Comparison of ENCODE assay signal across 10 cellular contexts in the genomic region with DNA sequence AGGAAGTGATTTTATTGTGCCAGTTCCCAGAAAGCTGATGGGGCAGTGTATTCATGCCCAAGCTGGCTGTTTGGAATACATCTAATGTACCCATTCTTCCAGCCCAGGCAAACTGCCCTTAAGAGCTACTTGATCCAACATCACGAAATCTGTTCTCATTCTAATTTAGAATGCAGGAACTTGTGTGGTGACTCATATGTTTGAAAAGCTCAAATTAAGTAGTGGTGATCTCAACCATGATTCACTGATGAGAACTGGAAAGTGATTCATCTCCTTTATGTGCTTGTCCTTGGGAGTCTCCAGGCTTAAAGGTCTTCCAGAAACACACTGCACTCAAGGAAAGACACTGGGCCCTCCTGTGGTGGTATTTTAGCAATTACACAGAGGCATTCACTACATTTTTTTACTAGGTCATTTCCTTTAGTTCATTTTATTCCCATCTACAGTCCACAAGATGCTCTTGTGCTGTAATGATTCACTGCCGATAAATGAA.
DNase-seq lines count a peak whose midpoint lies in the region; ATAC-seq and TF ChIP-seq lines count a peak whose summit lies in the region.
"Had no signal": no experiment of that assay in that cellular context is flagged by ENCODE, and none has a peak within 500 bp of the region (broad histone marks: within the 10 kb centered on the region; RNA-seq: fewer than 3 reads in every experiment).

No MANE protein-coding gene starts in this region.

- peaks cover 0 to 2% (median 0%) of the 10 kb centered on the region in 8 donors for H3K9me3 Mint-ChIP-seq in CD4-positive, alpha-beta memory T cell

- no peaks in the 10 kb centered on the region for H3K36me3 ChIP-seq in psoas muscle (ENCODE audit: insufficient read depth in 1 of 2, low read depth in 1 of 2)
- no peaks in the 10 kb centered on the region for H3K36me3 ChIP-seq in CD4-positive, alpha-beta memory T cell (ENCODE audit: insufficient read depth, low read length)

- H3K27ac Mint-ChIP-seq in CD4-positive, alpha-beta memory T cell = no peak overlapping the region
- H3K27ac Mint-ChIP-seq: GM23338 had no signal

- H3K27me3 Mint-ChIP-seq in CD4-positive, alpha-beta memory T cell = no peaks in the 10 kb centered on the region

- peak; percentile 58 for TF ChIP-seq CTCF in fibroblast of mammary gland (conservative IDR thresholded peaks at IDR 0.05; ENCODE audit: control insufficient read depth, insufficient read depth, low read depth, low read length)
- TF ChIP-seq CTCF in psoas muscle (IDR thresholded peaks at IDR 0.05) = peak; percentile 33

- no peaks in the 10 kb centered on the region for H3K9me3 ChIP-seq in psoas muscle
- no peaks in the 10 kb centered on the region for H3K9me3 ChIP-seq in CD4-positive, alpha-beta memory T cell (ENCODE audit: control insufficient read depth in 1 of 2, low read length in 2 of 2)

- intact Hi-C loops in psoas muscle (cut with DNase I) = loop anchor here in 1 of 2 donors (1.0 kb wide), 1 partner anchor 267 kb away; no protein-coding TSS in a partner anchor
- intact Hi-C loops in CD4-positive, alpha-beta memory T cell (cut with micrococcal nuclease) = no loop called here

- WGBS in psoas muscle, 3 donors = 31 to 44% (median 38%) methylated on average over 2 of the region's 2 CpGs

- ATAC-seq in psoas muscle (peak; percentile 91 to 98 (median 98)), HG03159 (IDR thresholded peaks at IDR 0.05; ENCODE audit: unreplicated experiment) (no peak)
- ATAC-seq: GM23338 had no signal

- peak overlapping the region; percentile 58 for H3K27ac ChIP-seq in psoas muscle
- no peak overlapping the region for H3K27ac ChIP-seq in CD4-positive, alpha-beta memory T cell (ENCODE audit: low read depth, low read length)
- H3K27ac ChIP-seq: VCaP had no signal

- H3K4me3 ChIP-seq in fibroblast of mammary gland (ENCODE audit: control insufficient read depth, low read depth, low read length) = no peak overlapping the region
- H3K4me3 ChIP-seq in psoas muscle = no peak overlapping the region
- H3K4me3 ChIP-seq in CD4-positive, alpha-beta memory T cell (ENCODE audit: low read length in 2 of 2) = no peak overlapping the region
- H3K4me3 ChIP-seq: GM23338 had no signal

- H3K27me3 ChIP-seq in psoas muscle (ENCODE audit: insufficient read depth in 3 of 3, low read length in 2 of 3) = no peaks in the 10 kb centered on the region
- H3K27me3 ChIP-seq in CD4-positive, alpha-beta memory T cell (ENCODE audit: insufficient read depth, low read length) = no peaks in the 10 kb centered on the region

- no peaks in the 10 kb centered on the region for H3K36me3 Mint-ChIP-seq in CD4-positive, alpha-beta memory T cell

- POLR2A ChIA-PET in CD4-positive, alpha-beta memory T cell (lab: Charles Lee; ENCODE audit: partially characterized antibody) = no interaction called here

- in situ Hi-C loops in G401 (cut with HindIII; ENCODE audit: low sequenced_read_pairs) = no loop called here

- H3K4me1 Mint-ChIP-seq in CD4-positive, alpha-beta memory T cell = no peaks in the 10 kb centered on the region
- H3K4me1 Mint-ChIP-seq: GM23338 had no signal

- DNase-seq in G401 (ENCODE audit: low spot score) = peak; percentile 35
- DNase-seq in NCI-H69 (lab: John Stamatoyannopoulos, UW) = peak; percentile 24
- DNase-seq in fibroblast of mammary gland (ENCODE audit: low read depth) = peak; percentile 100
- no peak for DNase-seq in psoas muscle
- no peak for DNase-seq in CD4-positive, alpha-beta memory T cell
- no peak for DNase-seq in NAMALWA (ENCODE audit: low spot score)
- no peak for DNase-seq in SHP77 treated with DMSO at 0.1 percent for 48 hours (lab: John Stamatoyannopoulos, UW)

- no peak overlapping the region for H3K4me3 Mint-ChIP-seq in CD4-positive, alpha-beta memory T cell
- H3K4me3 Mint-ChIP-seq: GM23338 had no signal

- CTCF ChIA-PET in CD4-positive, alpha-beta memory T cell (lab: Charles Lee; ENCODE audit: partially characterized antibody) = no interaction called here

- H3K4me1 ChIP-seq in psoas muscle = peaks cover 15% of the 10 kb centered on the region
- no peaks in the 10 kb centered on the region for H3K4me1 ChIP-seq in CD4-positive, alpha-beta memory T cell (ENCODE audit: insufficient read depth, low read length)

Comparison
In these comparisons a context has a peak if more than half of its experiments do, and no peak if none do; other contexts are left out.
1. DNase-seq: peak in G401 (single experiment), NCI-H69 (single experiment) and fibroblast of mammary gland (single experiment); none in psoas muscle (0 of 2), CD4-positive, alpha-beta memory T cell (0 of 5), NAMALWA (single experiment) and SHP77 treated with DMSO at 0.1 percent for 48 hours (single experiment).